ENCODE assay signal across 8 cellular contexts in genomic region chr9:95511232-95511951, GRCh38. TPM values are rescaled to one million over a fixed set of nuclear protein-coding genes. Genes with fewer than 3 reads are reported as not detected.
DNase-seq lines count a peak whose midpoint lies in the region; ATAC-seq, FAIRE-seq and TF ChIP-seq lines count a peak whose summit lies in the region.

No MANE protein-coding gene starts in this region.

- intact Hi-C loops in heart left ventricle (cut with DNase I) (loop anchor here in 7 of 10 donors (2.0 to 10.0 kb wide), 7 partner anchors 57 to 366 kb away; partner anchors contain the start of genes ERCC6L2 (in 5 of the 7) and FANCC (in 3 of the 7)), prostate gland (cut with DNase I) (loop anchor here (2.0 kb wide), 1 partner anchor 195 kb away; the partner anchor contains the start of gene FANCC)

- peak overlapping the region; percentile 92 for H3K4me3 Mint-ChIP-seq in activated naive CD8-positive, alpha-beta T cell

- no peaks in the 10 kb centered on the region for H4K20me1 ChIP-seq in OCI-LY3 (ENCODE audit: insufficient read depth, low read length)

- H3K27me3 ChIP-seq in OCI-LY3 (ENCODE audit: low read depth, low read length), result no peaks in the 10 kb centered on the region
- H3K27me3 ChIP-seq in heart left ventricle, result peaks cover 0 to 48% (median 0%) of the 10 kb centered on the region in 9 donors
- no peaks in the 10 kb centered on the region for H3K27me3 ChIP-seq in prostate gland (replicated peaks; ENCODE audit: insufficient read depth)

- WGBS in heart left ventricle, 4 donors, result 1 to 2% (median 2%) methylated on average over 21 to 34 of the region's 34 CpGs
- 2% methylated on average over 32 of the region's 34 CpGs for WGBS in prostate gland

- H3K27ac Mint-ChIP-seq in activated naive CD8-positive, alpha-beta T cell, result peak overlapping the region; percentile 90

- H3K27ac ChIP-seq in OCI-LY3 (ENCODE audit: low read length) (peak overlapping the region; percentile 70), heart left ventricle (peak overlapping the region; percentile 43 to 99 (median 92)), prostate gland (peak overlapping the region; percentile 94)

- peaks cover 25% of the 10 kb centered on the region for H3K79me2 ChIP-seq in OCI-LY3 (ENCODE audit: low read length)

- H3K4me1 Mint-ChIP-seq in activated naive CD8-positive, alpha-beta T cell (ENCODE audit: low read depth), result peaks cover 38% of the 10 kb centered on the region

- H3K36me3 Mint-ChIP-seq in activated naive CD8-positive, alpha-beta T cell, result no peaks in the 10 kb centered on the region

- TF ChIP-seq CTCF in OCI-LY3 (IDR thresholded peaks at IDR 0.05; ENCODE audit: low read depth, low read length), result no peak
- no peak for TF ChIP-seq CTCF in heart left ventricle (IDR thresholded peaks at IDR 0.05)
- TF ChIP-seq CTCF in prostate gland (IDR thresholded peaks at IDR 0.05), result no peak

- H3K27me3 Mint-ChIP-seq in activated naive CD8-positive, alpha-beta T cell, result no peaks in the 10 kb centered on the region

- DNase-seq in CD1c-positive myeloid dendritic cell (ENCODE audit: extremely low spot score) (peak; percentile 10), heart left ventricle (peak in 2 of 5 donors; percentile 58 to 69), prostate gland (ENCODE audit: low spot score) (peak; percentile 65), HTR-8/SVneo (ENCODE audit: insufficient read length, low spot score) (no peak)

- H3K9me3 ChIP-seq in OCI-LY3 (ENCODE audit: insufficient read depth, low read length) (no peaks in the 10 kb centered on the region), heart left ventricle (no peaks in the 10 kb centered on the region), prostate gland (no peaks in the 10 kb centered on the region)

- H3K4me3 ChIP-seq in OCI-LY3 (ENCODE audit: low read length), result peak overlapping the region; percentile 99
- H3K4me3 ChIP-seq in heart left ventricle, result peak overlapping the region; percentile 5 to 96 (median 74)
- H3K4me3 ChIP-seq in prostate gland, result peak overlapping the region; percentile 77 to 85

- TF ChIP-seq POLR2A in heart left ventricle (IDR thresholded peaks at IDR 0.05) (no peak), prostate gland (IDR thresholded peaks at IDR 0.05) (no peak)

- FAIRE-seq in HTR-8/SVneo (lab: Jason Lieb, UNC), result no peak

- peak overlapping the region; percentile 100 for H3K4me2 ChIP-seq in OCI-LY3 (ENCODE audit: low read length)

- ATAC-seq in HG02943 (IDR thresholded peaks at IDR 0.05; ENCODE audit: low read depth, unreplicated experiment) (peak; percentile 3), heart left ventricle (peak in 2 of 4 donors; percentile 2 to 21), HG02852 (IDR thresholded peaks at IDR 0.05; ENCODE audit: unreplicated experiment) (no peak)

- peak overlapping the region; percentile 99 for H3K9ac ChIP-seq in OCI-LY3 (ENCODE audit: low read length)

- H3K36me3 ChIP-seq in OCI-LY3 (replicated peaks; ENCODE audit: low read depth, low read length) (no peaks in the 10 kb centered on the region), heart left ventricle (no peaks in the 10 kb centered on the region), prostate gland (no peaks in the 10 kb centered on the region)

- no peaks in the 10 kb centered on the region for H3K9me3 Mint-ChIP-seq in activated naive CD8-positive, alpha-beta T cell (ENCODE audit: low read depth)

- H3K4me1 ChIP-seq in OCI-LY3 (ENCODE audit: low read length), result peaks cover 13% of the 10 kb centered on the region
- peaks cover 3 to 41% (median 15%) of the 10 kb centered on the region in 12 donors for H3K4me1 ChIP-seq in heart left ventricle
- no peaks in the 10 kb centered on the region for H3K4me1 ChIP-seq in prostate gland (replicated peaks)

- peak overlapping the region; percentile 85; the same call in 1 of the 2 replicates for H2AFZ ChIP-seq in OCI-LY3 (ENCODE audit: low read depth, low read length)

RNA-seq across cellular contexts. Expression of gene PTCH1, which starts 5.4 kb away (rescaled TPM):
- 10 to 100 TPM in 2 of 9 donors, 1 to 10 TPM in 7; 2.9 to 15.2 (median 6.6) TPM for total RNA-seq in heart left ventricle
- 1 to 10 TPM; 2.2 to 3.8 TPM for polyA plus RNA-seq in heart left ventricle
- 100 to 1,000 TPM in 1 of 2 donors, 10 to 100 TPM in 1; 27.5 to 108 TPM for total RNA-seq in prostate gland
